Comparison of ENCODE assay signal across 11 cellular contexts in the genomic region with DNA sequence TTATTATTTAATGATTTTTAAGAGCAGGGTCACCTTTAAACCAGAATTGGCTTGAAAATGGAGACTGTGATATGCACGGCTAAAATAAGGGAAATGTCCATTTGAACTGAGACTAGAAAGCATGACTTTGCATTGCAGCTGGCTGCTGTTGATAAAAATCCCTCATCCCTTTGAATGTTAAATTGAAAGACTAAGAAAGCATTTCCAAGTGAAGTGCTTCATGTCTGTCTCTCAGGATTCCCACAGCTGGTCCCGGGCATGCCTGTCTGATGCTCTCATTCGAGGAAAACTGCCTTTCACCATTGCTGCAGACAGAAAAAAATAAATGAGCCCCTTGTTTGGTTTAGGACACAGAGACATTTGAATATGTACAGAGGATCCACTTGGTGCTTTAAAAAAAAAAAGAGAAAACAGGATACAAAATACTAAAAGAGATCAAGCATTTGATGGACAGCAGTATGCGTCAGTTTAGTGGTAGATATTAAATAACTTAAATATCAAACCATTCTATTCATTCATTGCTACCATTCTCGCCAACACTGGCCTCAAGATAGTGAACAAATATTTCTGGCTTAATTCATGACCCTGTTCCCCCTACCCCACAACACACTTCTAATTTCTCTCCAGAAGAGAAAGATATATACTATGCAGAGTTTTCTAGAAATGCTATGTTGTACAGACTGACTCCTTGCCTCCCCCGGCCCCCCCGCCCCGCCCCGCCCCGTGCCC. TPM values are rescaled to one million over a fixed set of nuclear protein-coding genes. Genes with fewer than 3 reads are reported as not detected.
DNase-seq lines count a peak whose midpoint lies in the region; ATAC-seq and TF ChIP-seq lines count a peak whose summit lies in the region.
"Had no signal": no experiment of that assay in that cellular context is flagged by ENCODE, and none has a peak within 500 bp of the region (broad histone marks: within the 10 kb centered on the region; RNA-seq: fewer than 3 reads in every experiment).

No MANE protein-coding gene starts in this region.

- H3K79me2 ChIP-seq in SU-DHL-6 (ENCODE audit: insufficient read depth, low read length), result no peaks in the 10 kb centered on the region; the same call in 1 of the 2 replicates

- H3K27me3 Mint-ChIP-seq in activated T-cell treated with anti-CD3 and anti-CD28 coated beads, Interleukin-2, amount 50 U/mL, for 4 hours (ENCODE audit: low read depth), result no peaks in the 10 kb centered on the region
- H3K27me3 Mint-ChIP-seq in HFFc6 (ENCODE audit: insufficient read depth), result peaks cover 5% of the 10 kb centered on the region

- H3K4me1 Mint-ChIP-seq in activated T-cell treated with anti-CD3 and anti-CD28 coated beads, Interleukin-2, amount 50 U/mL, for 4 hours (ENCODE audit: low read depth), result peaks cover 30% of the 10 kb centered on the region
- peaks cover 27% of the 10 kb centered on the region for H3K4me1 Mint-ChIP-seq in HFFc6 (ENCODE audit: low read depth)

- no peaks in the 10 kb centered on the region for H3K9me3 Mint-ChIP-seq in activated T-cell treated with anti-CD3 and anti-CD28 coated beads, Interleukin-2, amount 50 U/mL, for 4 hours
- H3K9me3 Mint-ChIP-seq in HFFc6, result no peaks in the 10 kb centered on the region

- peaks cover 16% of the 10 kb centered on the region for H3F3A ChIP-seq in SU-DHL-6 (ENCODE audit: insufficient read depth)

- TF ChIP-seq CTCF in SU-DHL-6 (IDR thresholded peaks at IDR 0.05; ENCODE audit: insufficient read depth, low read length, poor library complexity, severe bottlenecking) (no peak), upper lobe of left lung (IDR thresholded peaks at IDR 0.05) (no peak), HFFc6 (IDR thresholded peaks at IDR 0.05) (no peak)

- no peak for TF ChIP-seq POLR2A in upper lobe of left lung (IDR thresholded peaks at IDR 0.05)

- H3K27me3 ChIP-seq in SU-DHL-6 (ENCODE audit: low read length) (no peaks in the 10 kb centered on the region), mononuclear cell (ENCODE audit: insufficient read depth, low read length) (no peaks in the 10 kb centered on the region), upper lobe of left lung (no peaks in the 10 kb centered on the region)

- H3K4me3 Mint-ChIP-seq in activated T-cell treated with anti-CD3 and anti-CD28 coated beads, Interleukin-2, amount 50 U/mL, for 4 hours, result peak overlapping the region; percentile 63
- no peak overlapping the region for H3K4me3 Mint-ChIP-seq in HFFc6

- no peaks in the 10 kb centered on the region for H4K20me1 ChIP-seq in SU-DHL-6 (ENCODE audit: low read depth, low read length)

- WGBS in upper lobe of left lung, 2 donors, result 55 to 73% methylated on average over 10 of the region's 10 CpGs

- no peaks in the 10 kb centered on the region for H3K9me2 ChIP-seq in SU-DHL-6 (replicated peaks; ENCODE audit: insufficient read depth, low read length)

- H3K9ac ChIP-seq in SU-DHL-6 (ENCODE audit: low read length), result peak overlapping the region; percentile 47

- no peak overlapping the region for H3K27ac Mint-ChIP-seq in HFFc6

- no peak overlapping the region for H2AFZ ChIP-seq in SU-DHL-6 (ENCODE audit: low read depth, low read length, severe bottlenecking)

- H3K4me2 ChIP-seq in SU-DHL-6 (ENCODE audit: low read depth, low read length, poor library complexity, severe bottlenecking), result peak overlapping the region; percentile 75

- no peaks in the 10 kb centered on the region for H3K9me3 ChIP-seq in SU-DHL-6 (ENCODE audit: insufficient read depth, low read length)
- no peaks in the 10 kb centered on the region for H3K9me3 ChIP-seq in mononuclear cell (ENCODE audit: low read depth, low read length)
- no peaks in the 10 kb centered on the region for H3K9me3 ChIP-seq in upper lobe of left lung
- H3K9me3 ChIP-seq: mucosa of descending colon had no signal

- no peaks in the 10 kb centered on the region for H3K36me3 Mint-ChIP-seq in activated T-cell treated with anti-CD3 and anti-CD28 coated beads, Interleukin-2, amount 50 U/mL, for 4 hours (ENCODE audit: insufficient read depth)
- no peaks in the 10 kb centered on the region for H3K36me3 Mint-ChIP-seq in HFFc6 (ENCODE audit: low read depth)

- H3K4me1 ChIP-seq in mononuclear cell (ENCODE audit: insufficient read depth, low read length), result peaks cover 86% of the 10 kb centered on the region
- peaks cover 0 to 10% (median 9%) of the 10 kb centered on the region in 4 donors for H3K4me1 ChIP-seq in upper lobe of left lung

- TF ChIP-seq EP300 in upper lobe of left lung (IDR thresholded peaks at IDR 0.05), result no peak

- peak overlapping the region; percentile 11 for H3K27ac ChIP-seq in SU-DHL-6 (ENCODE audit: low read depth, low read length)
- peak overlapping the region; percentile 32 to 79 (median 63) for H3K27ac ChIP-seq in upper lobe of left lung

- ATAC-seq in activated T-cell treated with anti-CD3 and anti-CD28 coated beads, Interleukin-2, amount 50 U/mL, for 4 hours, result no peak
- ATAC-seq in upper lobe of left lung (ENCODE audit: low FRiP score in 2 of 2), result peak in 1 of 2 donors; percentile 5

- H3K4me3 ChIP-seq in SU-DHL-6 (ENCODE audit: insufficient read depth, low read length, poor library complexity, severe bottlenecking) (peak overlapping the region; percentile 54), mononuclear cell (ENCODE audit: low read length) (peak overlapping the region; percentile 59), upper lobe of left lung (peak overlapping the region in 3 of 4 donors; percentile 17 to 36 (median 27))
- H3K4me3 ChIP-seq: mucosa of descending colon had no signal

- H3K36me3 ChIP-seq in SU-DHL-6 (ENCODE audit: low read length) (no peaks in the 10 kb centered on the region), upper lobe of left lung (peaks cover 0 to 24% (median 9%) of the 10 kb centered on the region in 4 donors)

- no peak for DNase-seq in activated T-cell treated with anti-CD3 and anti-CD28 coated beads, Interleukin-2, amount 50 U/mL, for 4 hours
- DNase-seq in activated T-cell treated with anti-CD3 and anti-CD28 coated beads, Interleukin-2, amount 50 U/mL, for 48 hours, result no peak
- DNase-seq in upper lobe of left lung (no peak), NCI-H146 (lab: John Stamatoyannopoulos, UW) (no peak), NCI-H524 (lab: John Stamatoyannopoulos, UW) (no peak), HFFc6 (no peak)
- DNase-seq: H7, NCI-H69 had no signal

RNA-seq across cellular contexts. Expression of gene TBC1D7, which starts 55.0 kb away (rescaled TPM):
- 10 to 100 TPM; 12.9 to 18.4 (median 15.5) TPM for total RNA-seq in activated T-cell treated with anti-CD3 and anti-CD28 coated beads, Interleukin-2, amount 50 U/mL, for 4 hours
- 57.7 TPM for total RNA-seq in mononuclear cell
- total RNA-seq in upper lobe of left lung, result 10 to 100 TPM in 4 of 6 donors, 1 to 10 TPM in 2; 8.1 to 32.5 (median 14.3) TPM
- 10 to 100 TPM; 11.5 to 15.1 (median 14.6) TPM for total RNA-seq in HFFc6 (2021; fragmentation: NEBNext Ultra II Directional; extraction: Animal tissue kit (Norgen Biotek cat#: 25700))
